Comparison of ENCODE assay signal across 26 cellular contexts in genomic region chr1:170296642-170297041, GRCh38.
DNase-seq lines count a peak whose midpoint lies in the region; ATAC-seq, FAIRE-seq and TF ChIP-seq lines count a peak whose summit lies in the region.
"Had no signal": no experiment of that assay in that cellular context is flagged by ENCODE, and none has a peak within 500 bp of the region (broad histone marks: within the 10 kb centered on the region; RNA-seq: fewer than 3 reads in every experiment).

No MANE protein-coding gene starts in this region.

- H3K4me1 Mint-ChIP-seq in Calu3 (ENCODE audit: low read depth, unreplicated experiment) (peaks cover 12% of the 10 kb centered on the region), astrocyte (ENCODE audit: low read depth, unreplicated experiment) (peaks cover 8% of the 10 kb centered on the region)
- H3K4me1 Mint-ChIP-seq: activated CD4-positive, alpha-beta memory T cell treated with anti-CD3 and anti-CD28 coated beads, Interleukin-2, amount 10 ng/mL, durations not matched to agents 7 days and 5 days; immature natural killer cell had no signal

- POLR2A ChIA-PET in IMR-90 (lab: Charles Lee; ENCODE audit: unreplicated experiment): no interaction called here

- no peak overlapping the region for H2AK5ac ChIP-seq in IMR-90 (ENCODE audit: low read depth, low read length)

- no peak overlapping the region for H4K5ac ChIP-seq in IMR-90 (ENCODE audit: low read depth, low read length)

- H3K9me3 Mint-ChIP-seq in Calu3 (ENCODE audit: low read depth, unreplicated experiment): no peaks in the 10 kb centered on the region
- H3K9me3 Mint-ChIP-seq in astrocyte (ENCODE audit: unreplicated experiment): no peaks in the 10 kb centered on the region
- H3K9me3 Mint-ChIP-seq: activated CD4-positive, alpha-beta memory T cell treated with anti-CD3 and anti-CD28 coated beads, Interleukin-2, amount 10 ng/mL, durations not matched to agents 7 days and 5 days; immature natural killer cell had no signal

- H2BK20ac ChIP-seq in IMR-90 (ENCODE audit: low read depth, low read length): no peak overlapping the region

- H3K4me1 ChIP-seq in IMR-90 (ENCODE audit: control insufficient read depth, insufficient read depth, low read length) (no peaks in the 10 kb centered on the region), astrocyte (ENCODE audit: insufficient read depth, low read length) (peaks cover 3% of the 10 kb centered on the region)
- H3K4me1 ChIP-seq: left lung, pancreas, sigmoid colon had no signal

- H3K4me2 ChIP-seq in IMR-90 (ENCODE audit: low read depth, low read length) (no peak overlapping the region), astrocyte (ENCODE audit: low read length) (no peak overlapping the region)
- H3K4me2 ChIP-seq: hepatocyte had no signal

- intact Hi-C loops in Calu3 (cut with micrococcal nuclease; ENCODE audit: unreplicated experiment) (no loop called here), IMR-90 (cut with micrococcal nuclease) (no loop called here)

- FAIRE-seq in astrocyte (lab: Jason Lieb, UNC): no peak
- FAIRE-seq: endothelial cell of umbilical vein, GM12878 had no signal

- peak overlapping the region; percentile 17 for H3K27ac Mint-ChIP-seq in Calu3 (ENCODE audit: unreplicated experiment)
- H3K27ac Mint-ChIP-seq in astrocyte (ENCODE audit: unreplicated experiment): peak overlapping the region; percentile 12
- H3K27ac Mint-ChIP-seq: activated CD4-positive, alpha-beta memory T cell treated with anti-CD3 and anti-CD28 coated beads, Interleukin-2, amount 10 ng/mL, durations not matched to agents 7 days and 5 days; CD4-positive, alpha-beta T cell; immature natural killer cell; nephron had no signal

- no TSS peak for BruUV-seq in Calu3 (replicated peaks; lab: Mats Ljungman, UMichigan)
- no TSS peak for BruUV-seq in IMR-90 (replicated peaks; lab: Mats Ljungman, UMichigan)

- H3K9me1 ChIP-seq in IMR-90 (ENCODE audit: insufficient read depth, low read length): no peaks in the 10 kb centered on the region

- no CpG with 5 or more reads among the region's 2 CpGs for WGBS in IMR-90 (ENCODE audit: extremely low coverage in 2 of 2, insufficient read length in 1 of 2), 2 experiments

- H3K4me3 Mint-ChIP-seq in Calu3 (ENCODE audit: low read depth, unreplicated experiment): no peak overlapping the region
- H3K4me3 Mint-ChIP-seq in astrocyte (ENCODE audit: unreplicated experiment): no peak overlapping the region
- H3K4me3 Mint-ChIP-seq: activated CD4-positive, alpha-beta memory T cell treated with anti-CD3 and anti-CD28 coated beads, Interleukin-2, amount 10 ng/mL, durations not matched to agents 7 days and 5 days; CD4-positive, alpha-beta T cell; immature natural killer cell; nephron had no signal

- no peak overlapping the region for H3K4me3 ChIP-seq in IMR-90 (ENCODE audit: insufficient read depth, low read depth, low read length)
- H3K4me3 ChIP-seq in astrocyte (ENCODE audit: insufficient read depth, low read depth, low read length): no peak overlapping the region
- H3K4me3 ChIP-seq: cardiac muscle cell, GM12878, hepatocyte, left lung, pancreas, sigmoid colon had no signal

- no peak for TF ChIP-seq RAD21 in IMR-90 (IDR thresholded peaks at IDR 0.05; ENCODE audit: low read length)

- no peak overlapping the region for H2BK120ac ChIP-seq in IMR-90 (ENCODE audit: low read depth, low read length)

- H3K9me3 ChIP-seq in IMR-90 (ENCODE audit: control insufficient read depth, insufficient read depth, low read length): no peaks in the 10 kb centered on the region
- H3K9me3 ChIP-seq in astrocyte (ENCODE audit: insufficient read depth, low read depth, low read length): no peaks in the 10 kb centered on the region
- H3K9me3 ChIP-seq: pancreas, sigmoid colon had no signal

- no peak overlapping the region for H3K14ac ChIP-seq in IMR-90 (replicated peaks; ENCODE audit: low read depth, low read length)

- no peak overlapping the region for H3K56ac ChIP-seq in IMR-90 (ENCODE audit: extremely low read depth, insufficient read depth, low read length)

- no peak overlapping the region for H2BK5ac ChIP-seq in IMR-90 (ENCODE audit: low read depth, low read length, poor library complexity, severe bottlenecking)

- no peak overlapping the region for H2BK15ac ChIP-seq in IMR-90 (ENCODE audit: low read depth, low read length)

- H3K23ac ChIP-seq in IMR-90 (ENCODE audit: low read depth, low read length): no peak overlapping the region

- H3K4ac ChIP-seq in IMR-90 (ENCODE audit: low read depth, low read length): no peak overlapping the region

- in situ Hi-C loops in IMR-90 (cut with MboI; ENCODE audit: low sequenced_read_pairs): no loop called here
- in situ Hi-C loops in GM13977 (cut with MboI; ENCODE audit: low pct_unique_long_range_greater_than_20kb, low sequenced_read_pairs, unreplicated experiment): no loop called here

- H3K9ac ChIP-seq in IMR-90 (ENCODE audit: low read depth, low read length) (no peak overlapping the region), astrocyte (ENCODE audit: low read length) (no peak overlapping the region)

- H4K91ac ChIP-seq in IMR-90 (ENCODE audit: insufficient read depth, low read depth, low read length): no peak overlapping the region

- H3K36me3 Mint-ChIP-seq in Calu3 (ENCODE audit: insufficient read depth, unreplicated experiment) (no peaks in the 10 kb centered on the region), astrocyte (ENCODE audit: low read depth, unreplicated experiment) (no peaks in the 10 kb centered on the region)
- H3K36me3 Mint-ChIP-seq: immature natural killer cell had no signal

- TF ChIP-seq CTCF in Calu3 (IDR thresholded peaks at IDR 0.05; ENCODE audit: unreplicated experiment): no peak
- TF ChIP-seq CTCF in IMR-90 (conservative IDR thresholded peaks at IDR 0.05; ENCODE audit: low read depth, low read length): no peak
- no peak for TF ChIP-seq CTCF in astrocyte (IDR thresholded peaks at IDR 0.05; ENCODE audit: insufficient read depth, low read depth, low read length)
- TF ChIP-seq CTCF in GM13977 (IDR thresholded peaks at IDR 0.05; ENCODE audit: extremely low read depth, insufficient read depth, missing control alignments): no peak

- no peaks in the 10 kb centered on the region for H3K79me1 ChIP-seq in IMR-90 (ENCODE audit: low read depth in 1 of 2, low read length in 2 of 2)

- dilution Hi-C loops in IMR-90 (cut with HindIII; ENCODE audit: low sequenced_read_pairs, unreplicated experiment): no loop called here

- H3K27me3 ChIP-seq in IMR-90 (ENCODE audit: control insufficient read depth, insufficient read depth, low read length): no peaks in the 10 kb centered on the region
- no peaks in the 10 kb centered on the region for H3K27me3 ChIP-seq in astrocyte (ENCODE audit: insufficient read depth, low read length)
- H3K27me3 ChIP-seq: cardiac muscle cell, hepatocyte, left lung, pancreas, sigmoid colon had no signal

- ATAC-seq in IMR-90 (ENCODE audit: low read depth) (peak; percentile 40; the same call in 1 of the 2 replicates), esophagus mucosa (no peak), HG02973 (IDR thresholded peaks at IDR 0.05; ENCODE audit: unreplicated experiment) (no peak)
- ATAC-seq: GM12878, left lung, pancreas had no signal

- H2AK9ac ChIP-seq in IMR-90 (replicated peaks; ENCODE audit: low read depth, low read length, poor library complexity): no peak overlapping the region

- H3K79me2 ChIP-seq in astrocyte (ENCODE audit: insufficient read depth, low read length): no peaks in the 10 kb centered on the region
- H3K79me2 ChIP-seq: hepatocyte had no signal

- H2AFZ ChIP-seq in IMR-90 (replicated peaks; ENCODE audit: low read length, poor library complexity) (no peak overlapping the region), astrocyte (ENCODE audit: low read depth, low read length) (peak overlapping the region; percentile 70)
- H2AFZ ChIP-seq: hepatocyte had no signal

- H3K36me3 ChIP-seq in IMR-90 (ENCODE audit: control insufficient read depth, insufficient read depth, low read length) (no peaks in the 10 kb centered on the region), astrocyte (ENCODE audit: insufficient read depth, low read length) (no peaks in the 10 kb centered on the region)
- H3K36me3 ChIP-seq: cardiac muscle cell, left lung, pancreas, sigmoid colon had no signal

- TF ChIP-seq POLR2A in IMR-90 (IDR thresholded peaks at IDR 0.05; ENCODE audit: low read depth, low read length): no peak

- H4K8ac ChIP-seq in IMR-90 (ENCODE audit: low read depth in 2 of 2, low read length in 2 of 2): no peak overlapping the region

- H3K27me3 Mint-ChIP-seq in Calu3 (ENCODE audit: unreplicated experiment): no peaks in the 10 kb centered on the region
- no peaks in the 10 kb centered on the region for H3K27me3 Mint-ChIP-seq in astrocyte (ENCODE audit: low read depth, unreplicated experiment)

- H3K27ac ChIP-seq in IMR-90 (ENCODE audit: insufficient read depth, low read length) (no peak overlapping the region), astrocyte (ENCODE audit: low read depth, low read length) (no peak overlapping the region)
- H3K27ac ChIP-seq: cardiac muscle cell, hepatocyte, left lung, pancreas, RWPE1, sigmoid colon had no signal

- H4K20me1 ChIP-seq in IMR-90 (ENCODE audit: insufficient read depth, low read length) (no peaks in the 10 kb centered on the region), astrocyte (ENCODE audit: insufficient read depth, low read length) (no peaks in the 10 kb centered on the region)

- CTCF ChIA-PET in Calu3 (lab: Charles Lee): no interaction called here
- CTCF ChIA-PET in IMR-90 (lab: Yijun Ruan, JAX): no interaction called here

- no peak overlapping the region for H3K18ac ChIP-seq in IMR-90 (ENCODE audit: low read depth, low read length)

- peak; percentile 18 for DNase-seq in Calu3
- peak; percentile 13 for DNase-seq in IMR-90
- no peak for DNase-seq in astrocyte (ENCODE audit: low read depth)
- peak; percentile 20 for DNase-seq in iris pigment epithelial cell (ENCODE audit: low read depth)
- no peak for DNase-seq in GM13977 (ENCODE audit: low spot score)
- DNase-seq in AG08396 (ENCODE audit: low spot score): no peak
- DNase-seq: activated CD4-positive, alpha-beta memory T cell treated with anti-CD3 and anti-CD28 coated beads, Interleukin-2, amount 10 ng/mL, durations not matched to agents 7 days and 5 days; activated gamma-delta T cell treated with Interleukin-2 at 50 U/mL for 16 hours; CD4-positive, alpha-beta T cell; DMS79; immature natural killer cell; left lung; NCI-H1436 treated with DMSO at 0.1 percent for 48 hours; NCI-H2171; NCI-H524; pancreas; sigmoid colon; T1000 had no signal

TF ChIP-seq in IMR-90, 13 proteins besides CTCF, POLR2A, EP300 and RAD21:
- TF ChIP-seq MAFK (IDR thresholded peaks at IDR 0.05; ENCODE audit: low read depth, low read length) (no peak), NFE2L2 (IDR thresholded peaks at IDR 0.05; ENCODE audit: low read depth, low read length) (no peak), BHLHE40 (IDR thresholded peaks at IDR 0.05; ENCODE audit: low read depth, low read length) (peak; percentile 39; the same call in 1 of the 2 replicates), SMC3 (IDR thresholded peaks at IDR 0.05; ENCODE audit: low read depth, low read length) (no peak), MAZ (IDR thresholded peaks at IDR 0.05; ENCODE audit: borderline replicate concordance, low read depth, low read length) (no peak)
TF ChIP-seq in IMR-90: peak in this region for 1.

Comparison
In these comparisons a context has a peak if more than half of its experiments do, and no peak if none do; other contexts are left out.
1. DNase-seq: peak in Calu3 (single experiment), IMR-90 (single experiment) and iris pigment epithelial cell (single experiment); none in astrocyte (single experiment), GM13977 (single experiment) and AG08396 (single experiment).